8 cellular contexts compared by ENCODE assay signal in genomic region chr1:235077571-235078479, GRCh38. TPM values are rescaled to one million over a fixed set of nuclear protein-coding genes. Genes with fewer than 3 reads are reported as not detected.
A peak's percentile ranks its signal among the peaks of the same experiment; 100 is the strongest.
DNase-seq lines count a peak whose midpoint lies in the region; TF ChIP-seq lines count a peak whose summit lies in the region.

No MANE protein-coding gene starts in this region.

- DNase-seq in M059J (ENCODE audit: low read depth), result peak; percentile 30
- no peak for DNase-seq in esophagus squamous epithelium (lab: John Stamatoyannopoulos, UW)
- DNase-seq in thyroid gland, result no peak
- no peak for DNase-seq in NCI-H2227 (lab: John Stamatoyannopoulos, UW; ENCODE audit: unreplicated experiment)
- DNase-seq in NCI-H82 treated with DMSO at 0.1 percent for 48 hours (lab: John Stamatoyannopoulos, UW; ENCODE audit: unreplicated experiment), result no peak
- no peak for DNase-seq in NCI-H1092 (lab: John Stamatoyannopoulos, UW)

- H3K79me2 ChIP-seq in ACC112 (ENCODE audit: control insufficient read depth, insufficient read depth, low read length, unreplicated experiment), result no peaks in the 10 kb centered on the region

- H3K4me1 ChIP-seq in ACC112 (ENCODE audit: control insufficient read depth, insufficient read depth, low read length, unreplicated experiment) (peaks cover 57% of the 10 kb centered on the region), esophagus squamous epithelium (peaks cover 48 to 95% (median 66%) of the 10 kb centered on the region in 3 donors), thyroid gland (peaks cover 60 to 85% of the 10 kb centered on the region in 2 donors)

- H3K4me3 ChIP-seq in ACC112 (ENCODE audit: low read depth, low read length), result no peak overlapping the region
- no peak overlapping the region for H3K4me3 ChIP-seq in esophagus squamous epithelium
- H3K4me3 ChIP-seq in thyroid gland (replicated peaks in 1 of 3), result no peak overlapping the region

- WGBS in esophagus squamous epithelium, 2 donors, result 52 to 74% methylated on average over 14 to 15 of the region's 15 CpGs
- 80 to 86% methylated on average over 13 to 15 of the region's 15 CpGs for WGBS in thyroid gland, 2 donors

- no peaks in the 10 kb centered on the region for H3K9me3 ChIP-seq in esophagus squamous epithelium
- H3K9me3 ChIP-seq in thyroid gland, result no peaks in the 10 kb centered on the region

- no peak overlapping the region for H2AFZ ChIP-seq in ACC112 (ENCODE audit: low read length, unreplicated experiment)

- H3K36me3 ChIP-seq in ACC112 (ENCODE audit: insufficient read depth, low read length), result no peaks in the 10 kb centered on the region
- no peaks in the 10 kb centered on the region for H3K36me3 ChIP-seq in esophagus squamous epithelium
- no peaks in the 10 kb centered on the region for H3K36me3 ChIP-seq in thyroid gland

- H3K27ac ChIP-seq in ACC112 (ENCODE audit: low read depth, low read length) (peak overlapping the region; percentile 98), esophagus squamous epithelium (peak overlapping the region; percentile 49 to 88 (median 78)), thyroid gland (peak overlapping the region; percentile 58 to 99 (median 96))

- intact Hi-C loops in esophagus squamous epithelium (cut with DNase I), result loop anchor here (5.0 to 10.0 kb wide), 2 partner anchors 83 to 471 kb away; no protein-coding TSS in a partner anchor
- intact Hi-C loops in thyroid gland (cut with DNase I), result loop anchor here (5.0 to 10.0 kb wide), 2 partner anchors 91 to 363 kb away; no protein-coding TSS in a partner anchor

- TF ChIP-seq POLR2A in GM19099 (IDR thresholded peaks at IDR 0.05; ENCODE audit: extremely low read depth, insufficient read length, low read depth) (peak; percentile 25), esophagus squamous epithelium (IDR thresholded peaks at IDR 0.05) (no peak), thyroid gland (IDR thresholded peaks at IDR 0.05) (no peak)

- no peaks in the 10 kb centered on the region for H3K27me3 ChIP-seq in ACC112 (ENCODE audit: insufficient read depth, low read length)
- H3K27me3 ChIP-seq in esophagus squamous epithelium, result no peaks in the 10 kb centered on the region
- H3K27me3 ChIP-seq in thyroid gland, result no peaks in the 10 kb centered on the region

- TF ChIP-seq CTCF in esophagus squamous epithelium (IDR thresholded peaks at IDR 0.05) (no peak), thyroid gland (IDR thresholded peaks at IDR 0.05) (no peak)

RNA-seq across cellular contexts. Expression of gene TOMM20, which starts 50.8 kb away (rescaled TPM):
- total RNA-seq in M059J (2014; rRNA removed; shearing (Covaris generic)), result 44.5 and 72.8 TPM in 2 replicates
- total RNA-seq in esophagus squamous epithelium, result 100 to 1,000 TPM in 1 of 4 donors, 10 to 100 TPM in 3; 36.4 to 117 (median 84.1) TPM
- 100 to 1,000 TPM; 117 to 204 (median 157) TPM for total RNA-seq in thyroid gland
